In genomic region chr22:20319745-20320658, GRCh38 we compare ENCODE assay signal across 8 cellular contexts. TPM values are rescaled to one million over a fixed set of nuclear protein-coding genes. Genes with fewer than 3 reads are reported as not detected.
DNase-seq lines count a peak whose midpoint lies in the region; ATAC-seq and TF ChIP-seq lines count a peak whose summit lies in the region.

TSS of gene DGCR6L (minus strand) at chr22:20320060. CDS start at chr22:20319988, 72 bp downstream.

- peak within 1 kb of the TSS; percentile 94 for H3K4me2 ChIP-seq in GM23338
- H3K4me2 ChIP-seq in SK-N-SH = peak within 1 kb of the TSS; percentile 96

- H3K27ac ChIP-seq in GM23338 (ENCODE audit: low read depth) (0 out of 2 replicates have a peak within 1 kb of the TSS, but pooled peaks have one; percentile 39), SK-N-SH (ENCODE audit: low read depth in 2 of 2, low read length in 1 of 2) (peak within 1 kb of the TSS; percentile 70 to 88), neutrophil (peak within 1 kb of the TSS; percentile 68)

- CTCF ChIA-PET in SK-N-SH (lab: Yijun Ruan, JAX) = interaction anchor here (0.6 to 2.3 kb wide), 6 partner anchors 21 to 377 kb away, joined by 3 to 10 read pairs (median 3); no protein-coding TSS in a partner anchor
- CTCF ChIA-PET in activated naive CD4-positive, alpha-beta T cell treated with anti-CD3 and anti-CD28 coated beads, Interleukin-2, amount 10 ng/mL, durations not matched to agents 7 days and 5 days (lab: Charles Lee) = interaction anchor here (0.6 to 1.4 kb wide), 3 partner anchors 49 to 218 kb away, joined by 3 to 5 read pairs (median 4); no protein-coding TSS in a partner anchor

- H3F3A ChIP-seq in GM23338 (replicated peaks; ENCODE audit: low read depth) (0 out of 2 replicates have a peak, but pooled peaks cover 4% of the 10 kb centered on the region), SK-N-SH (replicated peaks; ENCODE audit: insufficient read depth) (peaks cover 4% of the 10 kb centered on the region)

- H3K9me3 Mint-ChIP-seq in GM23338 = no peaks in the 10 kb centered on the region; the same call in 2 of the 3 replicates
- peaks cover 3% of the 10 kb centered on the region for H3K9me3 Mint-ChIP-seq in activated naive CD4-positive, alpha-beta T cell treated with anti-CD3 and anti-CD28 coated beads, Interleukin-2, amount 10 ng/mL, durations not matched to agents 7 days and 5 days

- TF ChIP-seq CTCF in GM23338 (conservative IDR thresholded peaks at IDR 0.05; ENCODE audit: low read depth in 2 of 2) (no peak), SK-N-SH (IDR thresholded peaks at IDR 0.05) (no peak), neutrophil (IDR thresholded peaks at IDR 0.05) (peak; percentile 32), subcutaneous adipose tissue (IDR thresholded peaks at IDR 0.05; ENCODE audit: low read depth) (no peak)

- H3K9me2 ChIP-seq in GM23338 (ENCODE audit: insufficient read depth) = no peaks in the 10 kb centered on the region
- H3K9me2 ChIP-seq in SK-N-SH = no peaks in the 10 kb centered on the region

- peaks cover 23% of the 10 kb centered on the region for H3K79me2 ChIP-seq in GM23338 (replicated peaks; ENCODE audit: insufficient read depth)
- H3K79me2 ChIP-seq in SK-N-SH (ENCODE audit: insufficient read depth) = peaks cover 38% of the 10 kb centered on the region

- H3K4me3 Mint-ChIP-seq in GM23338 = peak within 1 kb of the TSS; percentile 93
- H3K4me3 Mint-ChIP-seq in activated naive CD4-positive, alpha-beta T cell treated with anti-CD3 and anti-CD28 coated beads, Interleukin-2, amount 10 ng/mL, durations not matched to agents 7 days and 5 days = peak within 1 kb of the TSS; percentile 98

- H3K9ac ChIP-seq in SK-N-SH = peak within 1 kb of the TSS; percentile 95

- no peak for TF ChIP-seq RAD21 in SK-N-SH (IDR thresholded peaks at IDR 0.05; ENCODE audit: low read length)

- H3K27me3 ChIP-seq in GM23338 (ENCODE audit: insufficient read depth) (no peaks in the 10 kb centered on the region), SK-N-SH (ENCODE audit: insufficient read depth) (no peaks in the 10 kb centered on the region), neutrophil (no peaks in the 10 kb centered on the region)

- H3K9me3 ChIP-seq in SK-N-SH = no peaks in the 10 kb centered on the region
- H3K9me3 ChIP-seq in neutrophil = no peaks in the 10 kb centered on the region

- H2AFZ ChIP-seq in GM23338 (peak within 1 kb of the TSS; percentile 90), SK-N-SH (ENCODE audit: low read depth) (peak within 1 kb of the TSS; percentile 88)

- POLR2A ChIA-PET in SK-N-SH (lab: Yijun Ruan, JAX) = interaction anchor here (0.7 to 1.9 kb wide), 2 partner anchors 74 to 136 kb away, joined by 3 to 10 read pairs; partner anchors contain the start of gene ZNF74

- H4K20me1 ChIP-seq in GM23338 (replicated peaks; ENCODE audit: insufficient read depth) = 0 out of 2 replicates have a peak, but pooled peaks cover 2% of the 10 kb centered on the region
- H4K20me1 ChIP-seq in SK-N-SH (ENCODE audit: insufficient read depth) = peaks cover 6% of the 10 kb centered on the region; the same call in 1 of the 2 replicates

- no peak for TF ChIP-seq EP300 in SK-N-SH (IDR thresholded peaks at IDR 0.05; ENCODE audit: borderline replicate concordance in 1 of 2, low read depth in 1 of 2, low read length in 1 of 2)

- peaks cover 8% of the 10 kb centered on the region; the same call in 1 of the 2 replicates for H3K4me1 ChIP-seq in GM23338 (ENCODE audit: insufficient read depth)
- peaks cover 15 to 22% of the 10 kb centered on the region in 2 experiments; a peak in 3 of 4 replicates for H3K4me1 ChIP-seq in SK-N-SH (ENCODE audit: control insufficient read depth in 1 of 2, insufficient read depth in 2 of 2, low read depth in 1 of 2, low read length in 1 of 2)
- peaks cover 17 to 18% of the 10 kb centered on the region in 2 experiments for H3K4me1 ChIP-seq in neutrophil (ENCODE audit: control insufficient read depth in 1 of 2, insufficient read depth in 1 of 2, low read depth in 1 of 2, low read length in 1 of 2)

- H3K36me3 ChIP-seq in GM23338 (ENCODE audit: insufficient read depth) (no peaks in the 10 kb centered on the region), SK-N-SH (replicated peaks in 1 of 2; ENCODE audit: control insufficient read depth in 1 of 2, insufficient read depth in 2 of 2, low read length in 1 of 2) (no peaks in the 10 kb centered on the region), neutrophil (peaks cover 4% of the 10 kb centered on the region)

- H3K36me3 Mint-ChIP-seq in GM23338 (ENCODE audit: low read depth) = no peaks in the 10 kb centered on the region; the same call in 2 of the 3 replicates
- peaks cover 22% of the 10 kb centered on the region for H3K36me3 Mint-ChIP-seq in activated naive CD4-positive, alpha-beta T cell treated with anti-CD3 and anti-CD28 coated beads, Interleukin-2, amount 10 ng/mL, durations not matched to agents 7 days and 5 days

- H3K4me3 ChIP-seq in GM23338 (peak within 1 kb of the TSS; percentile 93), SK-N-SH (ENCODE audit: low read depth in 2 of 2, low read length in 1 of 2) (peak within 1 kb of the TSS; percentile 89 to 94), neutrophil (ENCODE audit: low read depth in 1 of 2, low read length in 1 of 2) (peak within 1 kb of the TSS; percentile 87 to 98)

- peaks cover 14% of the 10 kb centered on the region for H3K27me3 Mint-ChIP-seq in GM23338 (ENCODE audit: insufficient read depth, low read depth, poor library complexity)
- no peaks in the 10 kb centered on the region for H3K27me3 Mint-ChIP-seq in activated naive CD4-positive, alpha-beta T cell treated with anti-CD3 and anti-CD28 coated beads, Interleukin-2, amount 10 ng/mL, durations not matched to agents 7 days and 5 days

- DNase-seq in EL (peak; percentile 94), GM23338 (ENCODE audit: low spot score) (peak; percentile 99), M059J (ENCODE audit: low read depth) (peak; percentile 86), SK-N-SH (peak; percentile 98), germinal center (ENCODE audit: low spot score) (peak; percentile 97)
- DNase-seq in activated naive CD4-positive, alpha-beta T cell treated with anti-CD3 and anti-CD28 coated beads, Interleukin-2, amount 10 ng/mL, durations not matched to agents 7 days and 5 days = peak; percentile 98

- peaks cover 40% of the 10 kb centered on the region for H3K4me1 Mint-ChIP-seq in GM23338
- peaks cover 68% of the 10 kb centered on the region for H3K4me1 Mint-ChIP-seq in activated naive CD4-positive, alpha-beta T cell treated with anti-CD3 and anti-CD28 coated beads, Interleukin-2, amount 10 ng/mL, durations not matched to agents 7 days and 5 days

- peak; percentile 79 for ATAC-seq in GM23338

- peak within 1 kb of the TSS; percentile 89 for H3K27ac Mint-ChIP-seq in GM23338
- H3K27ac Mint-ChIP-seq in activated naive CD4-positive, alpha-beta T cell treated with anti-CD3 and anti-CD28 coated beads, Interleukin-2, amount 10 ng/mL, durations not matched to agents 7 days and 5 days = peak within 1 kb of the TSS; percentile 89

- WGBS in SK-N-SH (ENCODE audit: low lambda C conversion rate) = no CpG with 5 or more reads among the region's 98 CpGs

TF ChIP-seq in GM23338, 12 proteins besides CTCF, POLR2A, EP300 and RAD21 (continues in another document):
- TF ChIP-seq JUNB (IDR thresholded peaks at IDR 0.05; ENCODE audit: unreplicated experiment) (no peak), CREB1 (CRISPR knock-in tag; IDR thresholded peaks at IDR 0.05; ENCODE audit: low read depth) (peak; percentile 75), EZH2phosphoT487 (IDR thresholded peaks at IDR 0.05; ENCODE audit: unreplicated experiment) (no peak)

TF ChIP-seq in SK-N-SH, 30 proteins besides CTCF, POLR2A, EP300 and RAD21 (continues in another document):
- no peak for TF ChIP-seq IRF3 (IDR thresholded peaks at IDR 0.05; ENCODE audit: low read depth, low read length)
- TF ChIP-seq RCOR1 (IDR thresholded peaks at IDR 0.05; ENCODE audit: low read length) = no peak
- peak; percentile 80 for TF ChIP-seq POLR2AphosphoS5 (IDR thresholded peaks at IDR 0.05; ENCODE audit: low read depth, low read length)
- TF ChIP-seq SIN3A (IDR thresholded peaks at IDR 0.05; ENCODE audit: borderline replicate concordance, low read depth, low read length) = peak; percentile 51; the same call in 1 of the 2 replicates
- no peak for TF ChIP-seq CHD2 (IDR thresholded peaks at IDR 0.05; ENCODE audit: low read length, partially characterized antibody)
- TF ChIP-seq YY1 (IDR thresholded peaks at IDR 0.05; ENCODE audit: low read depth) = no peak
- TF ChIP-seq MAX (IDR thresholded peaks at IDR 0.05; ENCODE audit: low read depth) = peak; percentile 34; the same call in 1 of the 2 replicates
- no peak for TF ChIP-seq NFIC (IDR thresholded peaks at IDR 0.05; ENCODE audit: borderline replicate concordance)

RNA-seq across cellular contexts. Expression of gene DGCR6L, which starts in this region (rescaled TPM):
- total RNA-seq in GM23338 (2014; rRNA removed; shearing (Covaris generic)) = 66.3 and 72.1 TPM in 2 replicates
- polyA plus RNA-seq in GM23338 (2016; fragmentation: Nextera tagmentation; extraction: Ambion mirVana) = 82.4 and 85.9 TPM in 2 replicates
- total RNA-seq in M059J (2014; rRNA removed; shearing (Covaris generic)) = 52.1 and 52.2 TPM in 2 replicates
- 53.9 and 59.8 TPM in 2 replicates for polyA plus RNA-seq in SK-N-SH (2012; rRNA removed)
- 39.4 and 52.7 TPM in 2 replicates for polyA plus RNA-seq in SK-N-SH (2012; cell fraction: cytosol; rRNA removed)
- 27.3 and 45.0 TPM in 2 replicates for polyA plus RNA-seq in SK-N-SH (2012; cell fraction: nucleus; rRNA removed)
- 10 to 100 TPM; 18.8 to 61.2 (median 54.0) TPM for total RNA-seq in subcutaneous adipose tissue

Comparison
In these comparisons a context has a peak if more than half of its experiments do, and no peak if none do; other contexts are left out.
1. Peak in every context shown above with its lines: DNase-seq, ATAC-seq, H3K4me3 ChIP-seq and H3K27ac ChIP-seq.